10 cellular contexts compared by ENCODE assay signal in the genomic region with DNA sequence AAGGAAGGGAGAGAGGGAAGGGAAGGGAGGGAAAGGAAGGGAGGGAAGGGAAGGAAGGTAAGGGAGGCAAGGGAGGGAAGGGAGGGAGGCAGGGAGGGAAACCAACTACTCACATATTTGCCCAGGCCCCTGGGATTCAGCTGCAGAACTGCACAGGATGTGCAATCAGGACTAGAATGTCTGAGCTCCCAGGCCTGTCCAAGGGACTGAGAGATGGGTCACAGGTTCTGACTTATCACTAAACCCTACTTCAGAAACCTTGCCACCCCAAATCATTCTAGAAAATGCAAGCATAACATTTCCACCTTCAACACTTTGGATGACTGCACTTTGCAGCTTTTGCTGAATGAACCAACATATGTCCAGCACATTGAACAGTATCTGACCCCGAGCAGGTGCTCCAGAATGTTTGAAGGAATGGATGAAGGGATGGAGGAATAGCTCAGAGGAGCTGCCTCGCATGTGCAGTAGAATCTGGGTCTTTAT.
DNase-seq lines count a peak whose midpoint lies in the region; ATAC-seq and TF ChIP-seq lines count a peak whose summit lies in the region.
"Had no signal": no experiment of that assay in that cellular context is flagged by ENCODE, and none has a peak within 500 bp of the region (broad histone marks: within the 10 kb centered on the region; RNA-seq: fewer than 3 reads in every experiment).

No MANE protein-coding gene starts in this region.

- no peaks in the 10 kb centered on the region for H3K36me3 ChIP-seq in Panc1 (ENCODE audit: control insufficient read depth, insufficient read depth, low read length)
- H3K36me3 ChIP-seq in esophagus squamous epithelium: no peaks in the 10 kb centered on the region
- no peaks in the 10 kb centered on the region for H3K36me3 ChIP-seq in sigmoid colon

- WGBS in esophagus squamous epithelium, 2 donors: 30 to 61% methylated on average over 2 of the region's 2 CpGs
- WGBS in sigmoid colon, 2 donors: 85 to 86% methylated on average over 2 of the region's 2 CpGs

- H3K36me3 Mint-ChIP-seq in activated CD4-positive, alpha-beta T cell treated with anti-CD3 and anti-CD28 coated beads for 36 hours (ENCODE audit: low read depth): no peaks in the 10 kb centered on the region
- no peaks in the 10 kb centered on the region for H3K36me3 Mint-ChIP-seq in activated CD4-positive, alpha-beta memory T cell treated with anti-CD3 and anti-CD28 coated beads for 36 hours
- H3K36me3 Mint-ChIP-seq: activated CD8-positive, alpha-beta memory T cell treated with anti-CD3 and anti-CD28 coated beads, Interleukin-2, amount 10 ng/mL, durations not matched to agents 7 days and 5 days had no signal

- H3K27ac Mint-ChIP-seq in activated CD4-positive, alpha-beta T cell treated with anti-CD3 and anti-CD28 coated beads for 36 hours: no peak overlapping the region
- H3K27ac Mint-ChIP-seq in activated CD4-positive, alpha-beta memory T cell treated with anti-CD3 and anti-CD28 coated beads for 36 hours: no peak overlapping the region
- H3K27ac Mint-ChIP-seq: activated CD8-positive, alpha-beta memory T cell treated with anti-CD3 and anti-CD28 coated beads, Interleukin-2, amount 10 ng/mL, durations not matched to agents 7 days and 5 days; progenitor cell of endocrine pancreas had no signal

- intact Hi-C loops in Panc1 (cut with micrococcal nuclease; ENCODE audit: unreplicated experiment): loop anchor here (5.0 kb wide), 3 partner anchors 120 to 250 kb away; no protein-coding TSS in a partner anchor
- intact Hi-C loops in esophagus squamous epithelium (cut with DNase I): no loop called here
- intact Hi-C loops in sigmoid colon (cut with DNase I): loop anchor here (2.0 to 5.0 kb wide), 3 partner anchors 220 to 320 kb away; no protein-coding TSS in a partner anchor
- intact Hi-C loops in activated CD4-positive, alpha-beta T cell treated with anti-CD3 and anti-CD28 coated beads for 36 hours (cut with DNase I, micrococcal nuclease): loop anchor here (1.0 to 10.0 kb wide), 3 partner anchors 217 to 250 kb away; no protein-coding TSS in a partner anchor
- intact Hi-C loops in activated CD4-positive, alpha-beta memory T cell treated with anti-CD3 and anti-CD28 coated beads for 36 hours (cut with micrococcal nuclease): loop anchor here (2.0 kb wide), 1 partner anchor 251 kb away; no protein-coding TSS in a partner anchor

- no peak overlapping the region for H3K4me3 Mint-ChIP-seq in activated CD4-positive, alpha-beta T cell treated with anti-CD3 and anti-CD28 coated beads for 36 hours
- no peak overlapping the region for H3K4me3 Mint-ChIP-seq in activated CD4-positive, alpha-beta memory T cell treated with anti-CD3 and anti-CD28 coated beads for 36 hours
- H3K4me3 Mint-ChIP-seq: activated CD8-positive, alpha-beta memory T cell treated with anti-CD3 and anti-CD28 coated beads, Interleukin-2, amount 10 ng/mL, durations not matched to agents 7 days and 5 days had no signal

- in situ Hi-C loops in Panc1 (cut with HindIII; ENCODE audit: low pct_unique_long_range_greater_than_20kb, low sequenced_read_pairs): no loop called here

- no peaks in the 10 kb centered on the region for H3K4me1 Mint-ChIP-seq in activated CD4-positive, alpha-beta T cell treated with anti-CD3 and anti-CD28 coated beads for 36 hours
- no peaks in the 10 kb centered on the region for H3K4me1 Mint-ChIP-seq in activated CD4-positive, alpha-beta memory T cell treated with anti-CD3 and anti-CD28 coated beads for 36 hours (ENCODE audit: low read depth)
- H3K4me1 Mint-ChIP-seq: activated CD8-positive, alpha-beta memory T cell treated with anti-CD3 and anti-CD28 coated beads, Interleukin-2, amount 10 ng/mL, durations not matched to agents 7 days and 5 days had no signal

- H3K9me3 ChIP-seq in Panc1 (ENCODE audit: control insufficient read depth, insufficient read depth, low read depth, low read length) (no peaks in the 10 kb centered on the region), esophagus squamous epithelium (no peaks in the 10 kb centered on the region), sigmoid colon (no peaks in the 10 kb centered on the region)

- peak; percentile 79 for DNase-seq in EL
- no peak for DNase-seq in Panc1 (ENCODE audit: low read depth, low spot score)
- DNase-seq in esophagus squamous epithelium (lab: John Stamatoyannopoulos, UW): no peak
- DNase-seq in sigmoid colon: no peak
- DNase-seq in activated CD4-positive, alpha-beta T cell treated with anti-CD3 and anti-CD28 coated beads for 36 hours: no peak
- no peak for DNase-seq in NCI-H524 treated with DMSO at 0.1 percent for 48 hours (lab: John Stamatoyannopoulos, UW)
- no peak for DNase-seq in pons (ENCODE audit: low spot score)
- DNase-seq in activated CD4-positive, alpha-beta memory T cell treated with anti-CD3 and anti-CD28 coated beads for 36 hours: no peak

- peak; percentile 60 for ATAC-seq in Panc1
- no peak for ATAC-seq in activated CD4-positive, alpha-beta T cell treated with anti-CD3 and anti-CD28 coated beads for 36 hours
- ATAC-seq: activated CD8-positive, alpha-beta memory T cell treated with anti-CD3 and anti-CD28 coated beads, Interleukin-2, amount 10 ng/mL, durations not matched to agents 7 days and 5 days had no signal

- H3K27ac ChIP-seq in Panc1 (ENCODE audit: low read length) (peak overlapping the region; percentile 80), esophagus squamous epithelium (peak overlapping the region; percentile 28 to 75 (median 56)), sigmoid colon (peak overlapping the region; percentile 61 to 87 (median 78))

- H3K27me3 ChIP-seq in Panc1 (ENCODE audit: control insufficient read depth, insufficient read depth, low read length): no peaks in the 10 kb centered on the region
- H3K27me3 ChIP-seq in esophagus squamous epithelium: peaks cover 0 to 30% (median 0%) of the 10 kb centered on the region in 4 donors
- no peaks in the 10 kb centered on the region for H3K27me3 ChIP-seq in sigmoid colon

- POLR2A ChIA-PET in Panc1 (lab: Charles Lee): no interaction called here
- POLR2A ChIA-PET in activated CD4-positive, alpha-beta T cell treated with anti-CD3 and anti-CD28 coated beads for 36 hours (lab: Charles Lee): no interaction called here
- POLR2A ChIA-PET in activated CD4-positive, alpha-beta memory T cell treated with anti-CD3 and anti-CD28 coated beads for 36 hours (lab: Charles Lee): no interaction called here

- TF ChIP-seq EP300 in sigmoid colon (IDR thresholded peaks at IDR 0.05): no peak

- CTCF ChIA-PET in Panc1 (lab: Charles Lee): interaction anchor here (0.6 to 2.4 kb wide), 13 partner anchors 9 to 689 kb away, joined by 3 to 11 read pairs (median 4); no protein-coding TSS in a partner anchor
- CTCF ChIA-PET in activated CD4-positive, alpha-beta T cell treated with anti-CD3 and anti-CD28 coated beads for 36 hours (lab: Charles Lee): no interaction called here
- CTCF ChIA-PET in activated CD4-positive, alpha-beta memory T cell treated with anti-CD3 and anti-CD28 coated beads for 36 hours (lab: Charles Lee): no interaction called here

- BruUV-seq in Panc1 (replicated peaks; lab: Mats Ljungman, UMichigan): no TSS peak

- H3K4me3 ChIP-seq in Panc1 (ENCODE audit: low read depth in 2 of 2, low read length in 2 of 2): no peak overlapping the region; a peak in 1 of 4 replicates
- no peak overlapping the region for H3K4me3 ChIP-seq in esophagus squamous epithelium
- no peak overlapping the region for H3K4me3 ChIP-seq in sigmoid colon

- peaks cover 64% of the 10 kb centered on the region for H3K4me1 ChIP-seq in Panc1 (ENCODE audit: control insufficient read depth, insufficient read depth, low read length)
- peaks cover 19 to 58% (median 36%) of the 10 kb centered on the region in 3 donors for H3K4me1 ChIP-seq in esophagus squamous epithelium
- H3K4me1 ChIP-seq in sigmoid colon: peaks cover 0 to 82% (median 76%) of the 10 kb centered on the region in 4 donors

- no peaks in the 10 kb centered on the region for H3K9me3 Mint-ChIP-seq in activated CD4-positive, alpha-beta T cell treated with anti-CD3 and anti-CD28 coated beads for 36 hours (ENCODE audit: low read depth)
- no peaks in the 10 kb centered on the region for H3K9me3 Mint-ChIP-seq in activated CD4-positive, alpha-beta memory T cell treated with anti-CD3 and anti-CD28 coated beads for 36 hours

- peak; percentile 57 for TF ChIP-seq CTCF in Panc1 (IDR thresholded peaks at IDR 0.05)
- TF ChIP-seq CTCF in esophagus squamous epithelium (IDR thresholded peaks at IDR 0.05): no peak
- TF ChIP-seq CTCF in sigmoid colon (IDR thresholded peaks at IDR 0.05): no peak

- no peaks in the 10 kb centered on the region for H3K27me3 Mint-ChIP-seq in activated CD4-positive, alpha-beta T cell treated with anti-CD3 and anti-CD28 coated beads for 36 hours
- H3K27me3 Mint-ChIP-seq in activated CD4-positive, alpha-beta memory T cell treated with anti-CD3 and anti-CD28 coated beads for 36 hours: peaks cover 2% of the 10 kb centered on the region

- TF ChIP-seq POLR2A in esophagus squamous epithelium (IDR thresholded peaks at IDR 0.05) (no peak), sigmoid colon (IDR thresholded peaks at IDR 0.05) (no peak)
